Comparison of ENCODE assay signal across 8 cellular contexts in the genomic region with DNA sequence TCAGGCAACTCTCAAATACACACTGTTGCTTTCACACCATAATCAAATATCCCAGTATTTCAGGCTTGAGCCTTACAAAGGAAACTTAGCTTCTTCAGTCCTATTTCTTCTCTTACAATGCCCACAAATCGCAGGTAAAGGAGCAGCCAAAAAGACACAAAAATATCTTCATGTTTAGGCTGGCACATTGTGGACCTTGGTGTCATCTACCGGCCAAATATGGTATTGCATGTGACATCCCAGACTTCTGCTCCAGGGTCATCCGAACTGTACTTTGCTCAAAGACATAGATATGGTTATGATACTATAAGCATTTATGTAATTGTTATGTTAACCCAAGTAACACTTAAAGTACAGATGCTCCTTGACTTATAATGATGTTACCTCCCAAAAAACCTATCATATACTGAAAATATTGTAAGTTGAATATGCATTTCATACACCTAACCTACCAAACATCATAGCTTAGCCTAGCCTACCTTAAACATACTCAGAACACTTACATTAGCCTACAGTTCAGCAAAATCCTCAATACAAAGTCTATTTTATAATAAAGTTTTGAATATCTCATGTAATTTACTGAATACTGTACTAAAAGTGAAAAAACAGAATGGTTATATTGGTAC. TPM values are rescaled to one million over a fixed set of nuclear protein-coding genes. Genes with fewer than 3 reads are reported as not detected.
DNase-seq lines count a peak whose midpoint lies in the region; ATAC-seq and TF ChIP-seq lines count a peak whose summit lies in the region.

No MANE protein-coding gene starts in this region.

- no peaks in the 10 kb centered on the region for H3K79me1 ChIP-seq in IMR-90 (ENCODE audit: low read depth in 1 of 2, low read length in 2 of 2)

- H3K36me3 ChIP-seq in IMR-90 (ENCODE audit: control insufficient read depth, insufficient read depth, low read length) (no peaks in the 10 kb centered on the region), adrenal gland (replicated peaks in 1 of 2) (no peaks in the 10 kb centered on the region)

- H3K18ac ChIP-seq in IMR-90 (ENCODE audit: low read depth, low read length): no peak overlapping the region

- no peak for TF ChIP-seq POLR2A in IMR-90 (IDR thresholded peaks at IDR 0.05; ENCODE audit: low read depth, low read length)
- TF ChIP-seq POLR2A in adrenal gland (IDR thresholded peaks at IDR 0.05): no peak

- intact Hi-C loops in IMR-90 (cut with micrococcal nuclease) (loop anchor here (1.0 to 10.0 kb wide), 4 partner anchors 572 to 903 kb away; no protein-coding TSS in a partner anchor), adrenal gland (cut with DNase I) (loop anchor here in 1 of 2 donors (10.0 kb wide), 1 partner anchor 905 kb away; no protein-coding TSS in a partner anchor)

- no peaks in the 10 kb centered on the region for H3K9me1 ChIP-seq in IMR-90 (ENCODE audit: insufficient read depth, low read length)

- CTCF ChIA-PET in IMR-90 (lab: Yijun Ruan, JAX): interaction anchor here (1.0 to 1.5 kb wide), 3 partner anchors 8 to 12 kb away, joined by 3 to 5 read pairs (median 3); no protein-coding TSS in a partner anchor

- H2BK20ac ChIP-seq in IMR-90 (ENCODE audit: low read depth, low read length): no peak overlapping the region

- H2BK5ac ChIP-seq in IMR-90 (ENCODE audit: low read depth, low read length, poor library complexity, severe bottlenecking): no peak overlapping the region

- no peak overlapping the region for H3K27ac ChIP-seq in IMR-90 (ENCODE audit: insufficient read depth, low read length)
- H3K27ac ChIP-seq in adrenal gland: no peak overlapping the region

- H3K56ac ChIP-seq in IMR-90 (ENCODE audit: extremely low read depth, insufficient read depth, low read length): no peak overlapping the region

- H2AK9ac ChIP-seq in IMR-90 (replicated peaks; ENCODE audit: low read depth, low read length, poor library complexity): no peak overlapping the region

- in situ Hi-C loops in IMR-90 (cut with MboI; ENCODE audit: low sequenced_read_pairs): loop anchor here (10.0 kb wide), 1 partner anchor 905 kb away; no protein-coding TSS in a partner anchor

- POLR2A ChIA-PET in IMR-90 (lab: Charles Lee; ENCODE audit: unreplicated experiment): no interaction called here

- TF ChIP-seq RAD21 in IMR-90 (IDR thresholded peaks at IDR 0.05; ENCODE audit: low read length): peak; percentile 78

- ATAC-seq in IMR-90 (ENCODE audit: low read depth) (peak; percentile 94), GM21360 (IDR thresholded peaks at IDR 0.05; ENCODE audit: unreplicated experiment) (no peak), GM21737 (IDR thresholded peaks at IDR 0.05; ENCODE audit: unreplicated experiment) (no peak)

- TF ChIP-seq CTCF in IMR-90 (conservative IDR thresholded peaks at IDR 0.05; ENCODE audit: low read depth, low read length) (peak; percentile 78), adrenal gland (IDR thresholded peaks at IDR 0.05) (peak; percentile 90 to 96 (median 94))

- H3K4ac ChIP-seq in IMR-90 (ENCODE audit: low read depth, low read length): no peak overlapping the region

- dilution Hi-C loops in IMR-90 (cut with HindIII; ENCODE audit: low sequenced_read_pairs, unreplicated experiment): no loop called here

- H3K4me1 ChIP-seq in IMR-90 (ENCODE audit: control insufficient read depth, insufficient read depth, low read length) (no peaks in the 10 kb centered on the region), adrenal gland (replicated peaks in 1 of 2) (no peaks in the 10 kb centered on the region)

- no peaks in the 10 kb centered on the region for H4K20me1 ChIP-seq in IMR-90 (ENCODE audit: insufficient read depth, low read length)

- WGBS in IMR-90 (ENCODE audit: extremely low coverage in 2 of 2, insufficient read length in 1 of 2), 2 experiments: no CpG with 5 or more reads among the region's 3 CpGs
- WGBS in adrenal gland, 4 donors: 2 to 9% (median 3%) methylated on average over 3 of the region's 3 CpGs

- H3K9me3 ChIP-seq in IMR-90 (ENCODE audit: control insufficient read depth, insufficient read depth, low read length) (no peaks in the 10 kb centered on the region), adrenal gland (replicated peaks in 1 of 3) (no peaks in the 10 kb centered on the region)

- no peak overlapping the region for H2AFZ ChIP-seq in IMR-90 (replicated peaks; ENCODE audit: low read length, poor library complexity)

- H3K23ac ChIP-seq in IMR-90 (ENCODE audit: low read depth, low read length): no peak overlapping the region

- H2BK15ac ChIP-seq in IMR-90 (ENCODE audit: low read depth, low read length): no peak overlapping the region

- H4K91ac ChIP-seq in IMR-90 (ENCODE audit: insufficient read depth, low read depth, low read length): no peak overlapping the region

- no peak overlapping the region for H3K9ac ChIP-seq in IMR-90 (ENCODE audit: low read depth, low read length)

- no peak overlapping the region for H3K4me3 ChIP-seq in IMR-90 (ENCODE audit: insufficient read depth, low read depth, low read length)
- H3K4me3 ChIP-seq in adrenal gland: no peak overlapping the region

- no peak overlapping the region for H4K8ac ChIP-seq in IMR-90 (ENCODE audit: low read depth in 2 of 2, low read length in 2 of 2)

- H2BK120ac ChIP-seq in IMR-90 (ENCODE audit: low read depth, low read length): no peak overlapping the region

- BruUV-seq in IMR-90 (replicated peaks; lab: Mats Ljungman, UMichigan): no TSS peak

- DNase-seq in GM03348 (ENCODE audit: low spot score) (peak; percentile 75), IMR-90 (peak; percentile 47), SW480 (ENCODE audit: low spot score) (peak; percentile 29), adrenal gland (peak; percentile 31 to 77 (median 47)), hepatic stellate cell (ENCODE audit: low spot score) (peak; percentile 36), smooth muscle cell of the brain vasculature (ENCODE audit: low read depth, low spot score) (peak; percentile 15)

- no peak overlapping the region for H4K5ac ChIP-seq in IMR-90 (ENCODE audit: low read depth, low read length)

- H3K4me2 ChIP-seq in IMR-90 (ENCODE audit: low read depth, low read length): no peak overlapping the region

- no peaks in the 10 kb centered on the region for H3K27me3 ChIP-seq in IMR-90 (ENCODE audit: control insufficient read depth, insufficient read depth, low read length)
- no peaks in the 10 kb centered on the region for H3K27me3 ChIP-seq in adrenal gland

- no peak overlapping the region for H2AK5ac ChIP-seq in IMR-90 (ENCODE audit: low read depth, low read length)

- H3K14ac ChIP-seq in IMR-90 (replicated peaks; ENCODE audit: low read depth, low read length): no peak overlapping the region

TF ChIP-seq in IMR-90, 13 proteins besides CTCF, POLR2A, EP300 and RAD21:
- TF ChIP-seq SMC3 (IDR thresholded peaks at IDR 0.05; ENCODE audit: low read depth, low read length): peak; percentile 45
- no peak for TF ChIP-seq NFE2L2 (IDR thresholded peaks at IDR 0.05; ENCODE audit: low read depth, low read length)

RNA-seq across cellular contexts. Expression of a gene that starts 4.6 kb away (rescaled TPM):
- total RNA-seq in IMR-90 (2012; rRNA removed): not detected in 2 replicates
- polyA plus RNA-seq in IMR-90 (2012; rRNA removed): not detected in 2 replicates
- not detected in 2 replicates for polyA plus RNA-seq in IMR-90 (2012; cell fraction: cytosol; rRNA removed)
- not detected in 2 replicates for polyA plus RNA-seq in IMR-90 (2012; cell fraction: nucleus; rRNA removed; ENCODE audit: low replicate concordance)
- total RNA-seq in adrenal gland: not detected
- polyA plus RNA-seq in adrenal gland: not detected

RNA-seq across cellular contexts. Expression of a gene that starts 30.0 kb away (rescaled TPM):
- total RNA-seq in IMR-90 (2012; rRNA removed): not detected in 2 replicates
- not detected in 2 replicates for polyA plus RNA-seq in IMR-90 (2012; rRNA removed)
- not detected in 2 replicates for polyA plus RNA-seq in IMR-90 (2012; cell fraction: cytosol; rRNA removed)
- not detected in 2 replicates for polyA plus RNA-seq in IMR-90 (2012; cell fraction: nucleus; rRNA removed; ENCODE audit: low replicate concordance)
- 1 to 10 TPM in 1 of 8 donors, under 1 TPM in 2, not detected in 5; 0.23 to 1.2 (median 0.47) TPM for total RNA-seq in adrenal gland
- 1 to 10 TPM in 1 of 3 donors, under 1 TPM in 2; 0.77 to 2.3 (median 0.99) TPM for polyA plus RNA-seq in adrenal gland

RNA-seq across cellular contexts. Expression of a gene that starts 43.4 kb away (rescaled TPM):
- total RNA-seq in IMR-90 (2012; rRNA removed): 5.9 and 6.9 TPM in 2 replicates
- 25.6 and 31.5 TPM in 2 replicates for polyA plus RNA-seq in IMR-90 (2012; rRNA removed)
- polyA plus RNA-seq in IMR-90 (2012; cell fraction: cytosol; rRNA removed): 6.7 and 7.4 TPM in 2 replicates
- polyA plus RNA-seq in IMR-90 (2012; cell fraction: nucleus; rRNA removed; ENCODE audit: low replicate concordance): 258 and 361 TPM in 2 replicates
- 10 to 100 TPM in 7 of 8 donors, 1 to 10 TPM in 1; 6.9 to 41.4 (median 17.8) TPM for total RNA-seq in adrenal gland
- 10 to 100 TPM; 17.0 to 68.9 (median 49.6) TPM for polyA plus RNA-seq in adrenal gland

Comparison
In these comparisons a context has a peak if more than half of its experiments do, and no peak if none do; other contexts are left out.
1. DNase-seq: peak in every context shown above with its lines; median percentile 75 in GM03348; 47 in IMR-90; 47 in adrenal gland; 36 in hepatic stellate cell; 29 in SW480; 15 in smooth muscle cell of the brain vasculature.